Comparison of ENCODE assay signal across 1 cellular context in genomic region chr16:67459066-67459857, GRCh38.
TF ChIP-seq lines count a peak whose summit lies in the region.

No MANE protein-coding gene starts in this region.

TF ChIP-seq in K562, 482 proteins besides CTCF, POLR2A, EP300 and RAD21:
- TF ChIP-seq ZBTB49 (CRISPR knock-in tag; IDR thresholded peaks at IDR 0.05; ENCODE audit: borderline replicate concordance) (no peak), PRPF4 (IDR thresholded peaks at IDR 0.05; ENCODE audit: insufficient read depth, low read depth, low read length, poor library complexity, severe bottlenecking) (no peak), THRAP3 (IDR thresholded peaks at IDR 0.05; ENCODE audit: borderline replicate concordance) (no peak), HDAC1 (IDR thresholded peaks at IDR 0.05) (no peak), BCL6 (CRISPR knock-in tag; IDR thresholded peaks at IDR 0.05) (no peak)
TF ChIP-seq in K562: peak in this region for 0.
